Comparison of ENCODE assay signal across 18 cellular contexts in genomic region chr5:5711112-5711511, GRCh38.
DNase-seq lines count a peak whose midpoint lies in the region; ATAC-seq, FAIRE-seq and TF ChIP-seq lines count a peak whose summit lies in the region.
"Had no signal": no experiment of that assay in that cellular context is flagged by ENCODE, and none has a peak within 500 bp of the region (broad histone marks: within the 10 kb centered on the region; RNA-seq: fewer than 3 reads in every experiment).

No MANE protein-coding gene starts in this region.

- H3K4me1 Mint-ChIP-seq in stimulated activated naive B cell treated with anti-CD40 and anti-IgM and Interleukin-4, amounts not matched to agents 10 μg/mL and 1 μg/mL and 100 μg/mL, for 72 hours: no peaks in the 10 kb centered on the region
- H3K4me1 Mint-ChIP-seq: CD14-positive monocyte had no signal

- ATAC-seq in HG02981 (IDR thresholded peaks at IDR 0.05; ENCODE audit: unreplicated experiment): no peak
- ATAC-seq in GM19023 (IDR thresholded peaks at IDR 0.05; ENCODE audit: unreplicated experiment): no peak
- ATAC-seq in pancreas: no peak
- no peak for ATAC-seq in stimulated activated naive B cell treated with anti-CD40 and anti-IgM and Interleukin-4, amounts not matched to agents 10 μg/mL and 1 μg/mL and 100 μg/mL, for 72 hours (replicated peaks)
- ATAC-seq: Right ventricle myocardium inferior had no signal

- CTCF ChIA-PET in HEK293 (lab: Yijun Ruan, JAX): no interaction called here

- POLR2A ChIA-PET in HEK293 (lab: Yijun Ruan, JAX): no interaction called here

- H3K9me3 Mint-ChIP-seq in stimulated activated naive B cell treated with anti-CD40 and anti-IgM and Interleukin-4, amounts not matched to agents 10 μg/mL and 1 μg/mL and 100 μg/mL, for 72 hours: peaks cover 4 to 8% of the 10 kb centered on the region in 2 donors

- no peak overlapping the region for H3K4me3 ChIP-seq in HEK293 (ENCODE audit: low read depth, low read length)
- peak overlapping the region; percentile 30 to 43 for H3K4me3 ChIP-seq in ascending aorta
- H3K4me3 ChIP-seq in testis: no peak overlapping the region
- H3K4me3 ChIP-seq in pancreas: no peak overlapping the region
- H3K4me3 ChIP-seq: Peyer's patch had no signal

- H3K27me3 ChIP-seq in ascending aorta (no peaks in the 10 kb centered on the region), testis (no peaks in the 10 kb centered on the region), pancreas (peaks cover 0 to 3% (median 0%) of the 10 kb centered on the region in 4 donors)
- H3K27me3 ChIP-seq: Peyer's patch had no signal

- H3K27me3 Mint-ChIP-seq in stimulated activated naive B cell treated with anti-CD40 and anti-IgM and Interleukin-4, amounts not matched to agents 10 μg/mL and 1 μg/mL and 100 μg/mL, for 72 hours: no peaks in the 10 kb centered on the region

- H3K4me1 ChIP-seq in HEK293 (ENCODE audit: control insufficient read depth, insufficient read depth, low read length) (no peaks in the 10 kb centered on the region), ascending aorta (peaks cover 0 to 4% of the 10 kb centered on the region in 2 donors), testis (no peaks in the 10 kb centered on the region), pancreas (no peaks in the 10 kb centered on the region)
- H3K4me1 ChIP-seq: Peyer's patch had no signal

- DNase-seq in NCI-H748 (lab: John Stamatoyannopoulos, UW; ENCODE audit: unreplicated experiment) (peak; percentile 90), ascending aorta (ENCODE audit: low spot score in 2 of 2) (no peak), testis (no peak), pancreas (no peak)
- DNase-seq in stimulated activated naive B cell treated with anti-CD40 and anti-IgM and Interleukin-4, amounts not matched to agents 10 μg/mL and 1 μg/mL and 100 μg/mL, for 72 hours: no peak
- DNase-seq: DMS 273 treated with DMSO at 0.1 percent for 48 hours, HCEC 1CT, KG1, NCI-H1694, NCI-H2171, NCI-H446 treated with DMSO at 0.1 percent for 48 hours, Peyer's patch, T-helper 2 cell had no signal

- no peak for TF ChIP-seq POLR2A in testis (IDR thresholded peaks at IDR 0.05)

- no peak overlapping the region for H3K27ac Mint-ChIP-seq in stimulated activated naive B cell treated with anti-CD40 and anti-IgM and Interleukin-4, amounts not matched to agents 10 μg/mL and 1 μg/mL and 100 μg/mL, for 72 hours
- H3K27ac Mint-ChIP-seq: CD14-positive monocyte had no signal

- no peak overlapping the region for H3K27ac ChIP-seq in HEK293 (ENCODE audit: extremely low read depth, low read depth, low read length)
- no peak overlapping the region for H3K27ac ChIP-seq in ascending aorta
- H3K27ac ChIP-seq in testis: peak overlapping the region; percentile 0 to 36
- H3K27ac ChIP-seq in pancreas: no peak overlapping the region
- H3K27ac ChIP-seq: Peyer's patch had no signal

- H3K9me3 ChIP-seq in HEK293 (ENCODE audit: control insufficient read depth, insufficient read depth, low read depth, low read length): no peaks in the 10 kb centered on the region
- no peaks in the 10 kb centered on the region for H3K9me3 ChIP-seq in ascending aorta
- H3K9me3 ChIP-seq in testis: no peaks in the 10 kb centered on the region
- no peaks in the 10 kb centered on the region for H3K9me3 ChIP-seq in pancreas
- H3K9me3 ChIP-seq: Peyer's patch had no signal

- no peak for FAIRE-seq in pancreas (lab: Jason Lieb, UNC)

- no peaks in the 10 kb centered on the region for H3K36me3 Mint-ChIP-seq in stimulated activated naive B cell treated with anti-CD40 and anti-IgM and Interleukin-4, amounts not matched to agents 10 μg/mL and 1 μg/mL and 100 μg/mL, for 72 hours
- H3K36me3 Mint-ChIP-seq: CD14-positive monocyte had no signal

- no peaks in the 10 kb centered on the region for H3K36me3 ChIP-seq in HEK293 (ENCODE audit: control insufficient read depth in 2 of 2, insufficient read depth in 1 of 2, low read length in 2 of 2)
- no peaks in the 10 kb centered on the region for H3K36me3 ChIP-seq in ascending aorta
- no peaks in the 10 kb centered on the region for H3K36me3 ChIP-seq in testis (ENCODE audit: low read depth, missing control alignments)
- no peaks in the 10 kb centered on the region for H3K36me3 ChIP-seq in pancreas
- H3K36me3 ChIP-seq: Peyer's patch had no signal

- WGBS in testis, 2 donors: 16 to 29% methylated on average over 2 of the region's 2 CpGs
- WGBS in pancreas, 2 donors: 1 to 2% methylated on average over 2 of the region's 2 CpGs

- no peak for TF ChIP-seq CTCF in HEK293 (tag by site-specific recombination; IDR thresholded peaks at IDR 0.05)
- TF ChIP-seq CTCF in ascending aorta (IDR thresholded peaks at IDR 0.05): no peak
- no peak for TF ChIP-seq CTCF in testis (IDR thresholded peaks at IDR 0.05)
- no peak for TF ChIP-seq CTCF in pancreas (IDR thresholded peaks at IDR 0.05)

- intact Hi-C loops in ascending aorta (cut with DNase I) (no loop called here), testis (cut with DNase I; ENCODE audit: low total_unique reads) (no loop called here), pancreas (cut with DNase I) (no loop called here)

- no peak overlapping the region for H3K4me3 Mint-ChIP-seq in stimulated activated naive B cell treated with anti-CD40 and anti-IgM and Interleukin-4, amounts not matched to agents 10 μg/mL and 1 μg/mL and 100 μg/mL, for 72 hours
- H3K4me3 Mint-ChIP-seq: CD14-positive monocyte had no signal

TF ChIP-seq in HEK293, 187 proteins besides CTCF, POLR2A, EP300 and RAD21:
- peak; percentile 87 for TF ChIP-seq TCF7L2 (IDR thresholded peaks at IDR 0.05; ENCODE audit: borderline replicate concordance, low read depth, low read length)
- TF ChIP-seq ZNF280C (tag by site-specific recombination; IDR thresholded peaks at IDR 0.05): no peak

Comparison
In these comparisons a context has a peak if more than half of its experiments do, and no peak if none do; other contexts are left out.
1. H3K27ac ChIP-seq: peak in testis (2 of 2); none in HEK293 (single experiment), ascending aorta (0 of 2) and pancreas (0 of 4).
2. H3K4me3 ChIP-seq: peak in ascending aorta (2 of 2); none in HEK293 (single experiment), testis (0 of 2) and pancreas (0 of 4).